ENCODE assay signal across 29 cellular contexts in genomic region chr11:132559371-132560036, GRCh38.
DNase-seq lines count a peak whose midpoint lies in the region; ATAC-seq and TF ChIP-seq lines count a peak whose summit lies in the region.
"Had no signal": no experiment of that assay in that cellular context is flagged by ENCODE, and none has a peak within 500 bp of the region (broad histone marks: within the 10 kb centered on the region; RNA-seq: fewer than 3 reads in every experiment).

No MANE protein-coding gene starts in this region.

- intact Hi-C loops in esophagus muscularis mucosa (cut with DNase I), result no loop called here

- ATAC-seq in SK-N-SH treated with all-trans-retinoic acid at 6 μM for 48 hours, result no peak
- no peak for ATAC-seq in HG02798 (IDR thresholded peaks at IDR 0.05; ENCODE audit: poor library complexity, unreplicated experiment)
- ATAC-seq in GM19455 (IDR thresholded peaks at IDR 0.05; ENCODE audit: unreplicated experiment), result no peak
- ATAC-seq in GM19035 (IDR thresholded peaks at IDR 0.05; ENCODE audit: unreplicated experiment), result no peak
- ATAC-seq: A549; activated CD4-positive, CD25-positive, alpha-beta regulatory T cell treated with anti-CD3 and anti-CD28 coated beads, Interleukin-2, amount 50 U/mL, for 24 hours; activated CD8-positive, alpha-beta T cell treated with anti-CD3 and anti-CD28 coated beads, Interleukin-2, amount 10 ng/mL, durations not matched to agents 7 days and 5 days; activated naive CD8-positive, alpha-beta T cell treated with anti-CD3 and anti-CD28 coated beads, Interleukin-2, amount 50 U/mL, for 24 hours; foreskin keratinocyte; GM12878; left cardiac atrium; stimulated activated naive B cell treated with anti-CD40 and anti-IgM and Interleukin-4, amounts not matched to agents 10 μg/mL and 1 μg/mL and 100 μg/mL, for 72 hours had no signal

- TF ChIP-seq POLR2A in esophagus muscularis mucosa (IDR thresholded peaks at IDR 0.05; ENCODE audit: low read depth), result no peak

- H3K9ac ChIP-seq in SK-N-SH, result no peak overlapping the region
- H3K9ac ChIP-seq: KMS-11 had no signal

- no peak overlapping the region for H2AFZ ChIP-seq in SK-N-SH (ENCODE audit: low read depth)

- H3K36me3 ChIP-seq in SK-N-SH (replicated peaks in 1 of 2; ENCODE audit: control insufficient read depth in 1 of 2, insufficient read depth in 2 of 2, low read length in 1 of 2) (no peaks in the 10 kb centered on the region), esophagus muscularis mucosa (no peaks in the 10 kb centered on the region)
- H3K36me3 ChIP-seq: BE2C, suprapubic skin had no signal

- H3F3A ChIP-seq in SK-N-SH (replicated peaks; ENCODE audit: insufficient read depth), result no peaks in the 10 kb centered on the region

- no peak overlapping the region for H3K27ac ChIP-seq in SK-N-SH (ENCODE audit: low read depth in 2 of 2, low read length in 1 of 2)
- no peak overlapping the region for H3K27ac ChIP-seq in esophagus muscularis mucosa (replicated peaks in 1 of 4)
- H3K27ac ChIP-seq: A549, foreskin keratinocyte, KMS-11, suprapubic skin had no signal

- no peaks in the 10 kb centered on the region for H3K79me2 ChIP-seq in SK-N-SH (ENCODE audit: insufficient read depth)

- CTCF ChIA-PET in SK-N-SH (lab: Yijun Ruan, JAX), result no interaction called here

- no peak overlapping the region for H3K4me3 ChIP-seq in SK-N-SH (ENCODE audit: low read depth in 2 of 2, low read length in 1 of 2)
- H3K4me3 ChIP-seq in esophagus muscularis mucosa, result no peak overlapping the region
- H3K4me3 ChIP-seq in retinal pigment epithelial cell (ENCODE audit: low read length), result no peak overlapping the region
- H3K4me3 ChIP-seq: A549, GM12878, suprapubic skin had no signal

- H3K4me1 ChIP-seq in SK-N-SH (ENCODE audit: control insufficient read depth in 1 of 2, insufficient read depth in 2 of 2, low read depth in 1 of 2, low read length in 1 of 2) (no peaks in the 10 kb centered on the region), esophagus muscularis mucosa (no peaks in the 10 kb centered on the region)
- H3K4me1 ChIP-seq: A549, BE2C, foreskin keratinocyte, suprapubic skin had no signal

- no peak for TF ChIP-seq RAD21 in SK-N-SH (IDR thresholded peaks at IDR 0.05; ENCODE audit: low read length)

- H3K9me3 ChIP-seq in SK-N-SH (no peaks in the 10 kb centered on the region), esophagus muscularis mucosa (no peaks in the 10 kb centered on the region)
- H3K9me3 ChIP-seq: A549, BE2C, suprapubic skin had no signal

- no peak overlapping the region for H3K4me2 ChIP-seq in SK-N-SH
- H3K4me2 ChIP-seq: A549, KMS-11 had no signal

- H3K9me2 ChIP-seq in SK-N-SH, result no peaks in the 10 kb centered on the region

- WGBS in SK-N-SH (ENCODE audit: low lambda C conversion rate), result 2% methylated on average over 5 of the region's 5 CpGs
- 32% methylated on average over 5 of the region's 5 CpGs for WGBS in esophagus muscularis mucosa

- POLR2A ChIA-PET in SK-N-SH (lab: Yijun Ruan, JAX), result no interaction called here

- no peak for TF ChIP-seq EP300 in SK-N-SH (IDR thresholded peaks at IDR 0.05; ENCODE audit: borderline replicate concordance in 1 of 2, low read depth in 1 of 2, low read length in 1 of 2)
- TF ChIP-seq EP300 in esophagus muscularis mucosa (IDR thresholded peaks at IDR 0.05), result no peak

- no peaks in the 10 kb centered on the region for H4K20me1 ChIP-seq in SK-N-SH (ENCODE audit: insufficient read depth)

- DNase-seq in SK-N-SH, result peak; percentile 12
- peak; percentile 84 for DNase-seq in NCI-H82 treated with DMSO at 0.1 percent for 48 hours (lab: John Stamatoyannopoulos, UW; ENCODE audit: unreplicated experiment)
- peak; percentile 24 for DNase-seq in esophagus muscularis mucosa (ENCODE audit: extremely low spot score)
- no peak for DNase-seq in retinal pigment epithelial cell (ENCODE audit: low read depth)
- DNase-seq: activated CD8-positive, alpha-beta T cell treated with anti-CD3 and anti-CD28 coated beads, Interleukin-2, amount 10 ng/mL, durations not matched to agents 7 days and 5 days; activated gamma-delta T cell treated with Interleukin-2 at 50 U/mL for 16 hours; activated naive CD8-positive, alpha-beta T cell treated with anti-CD3 and anti-CD28 coated beads, Interleukin-2, amount 50 U/mL, for 24 hours; activated T-cell treated with anti-CD3 and anti-CD28 coated beads for 4 hours; BE2C; effector CD4-positive, alpha-beta T cell; erythroblast; foreskin keratinocyte; left cardiac atrium; NCI-H1694; NCI-H774; occipital lobe; stimulated activated CD4-positive, alpha-beta T cell treated with anti-CD3 and anti-CD28 coated beads, Interleukin-4, amount 100 ng/mL, for 1 hour; stimulated activated naive B cell treated with anti-CD40 and anti-IgM and Interleukin-4, amounts not matched to agents 10 μg/mL and 1 μg/mL and 100 μg/mL, for 72 hours; SW 1271; T1000 had no signal

- TF ChIP-seq CTCF in SK-N-SH (IDR thresholded peaks at IDR 0.05), result no peak; the same call in 1 of the 2 replicates
- no peak for TF ChIP-seq CTCF in esophagus muscularis mucosa (IDR thresholded peaks at IDR 0.05)
- TF ChIP-seq CTCF in retinal pigment epithelial cell (conservative IDR thresholded peaks at IDR 0.05; ENCODE audit: low read depth, low read length), result peak; percentile 51

- H3K27me3 ChIP-seq in SK-N-SH (ENCODE audit: insufficient read depth) (no peaks in the 10 kb centered on the region), esophagus muscularis mucosa (no peaks in the 10 kb centered on the region)
- H3K27me3 ChIP-seq: BE2C, foreskin keratinocyte, suprapubic skin had no signal

TF ChIP-seq in SK-N-SH, 30 proteins besides CTCF, POLR2A, EP300 and RAD21 (continues in another document):
- no peak for TF ChIP-seq CHD2 (IDR thresholded peaks at IDR 0.05; ENCODE audit: low read length, partially characterized antibody)
- TF ChIP-seq FOSL2 (IDR thresholded peaks at IDR 0.05; ENCODE audit: borderline replicate concordance, low read depth), result no peak
- TF ChIP-seq TCF12 (IDR thresholded peaks at IDR 0.05), result no peak
- TF ChIP-seq SIN3A (IDR thresholded peaks at IDR 0.05; ENCODE audit: borderline replicate concordance, low read depth, low read length), result no peak
- no peak for TF ChIP-seq NFIC (IDR thresholded peaks at IDR 0.05; ENCODE audit: borderline replicate concordance)
- TF ChIP-seq JUND (IDR thresholded peaks at IDR 0.05), result no peak
- TF ChIP-seq IRF3 (IDR thresholded peaks at IDR 0.05; ENCODE audit: low read depth, low read length), result no peak
- no peak for TF ChIP-seq MEF2A (IDR thresholded peaks at IDR 0.05; ENCODE audit: borderline replicate concordance, low read depth)
- TF ChIP-seq RFX5 (IDR thresholded peaks at IDR 0.05; ENCODE audit: low read length), result no peak
- no peak for TF ChIP-seq PBX3 (IDR thresholded peaks at IDR 0.05)
- TF ChIP-seq RCOR1 (IDR thresholded peaks at IDR 0.05; ENCODE audit: low read length), result no peak

TF ChIP-seq in SK-N-SH treated with all-trans-retinoic acid at 6 μM for 48 hours, 23 proteins besides CTCF, POLR2A, EP300 and RAD21:
- TF ChIP-seq CSRNP3 (CRISPR knock-in tag; IDR thresholded peaks at IDR 0.05), result no peak
